8 cellular contexts compared by ENCODE assay signal in genomic region chr1:40630488-40631223, GRCh38. TPM values are rescaled to one million over a fixed set of nuclear protein-coding genes. Genes with fewer than 3 reads are reported as not detected.
A peak's percentile ranks its signal among the peaks of the same experiment; 100 is the strongest.
DNase-seq lines count a peak whose midpoint lies in the region; ATAC-seq, FAIRE-seq and TF ChIP-seq lines count a peak whose summit lies in the region.

No MANE protein-coding gene starts in this region.

- H3K36me3 Mint-ChIP-seq in astrocyte (ENCODE audit: low read depth, unreplicated experiment), result no peaks in the 10 kb centered on the region

- H3K36me3 ChIP-seq in astrocyte (ENCODE audit: insufficient read depth, low read length) (no peaks in the 10 kb centered on the region), liver (ENCODE audit: control insufficient read depth in 4 of 4, insufficient read depth in 3 of 4, low read depth in 1 of 4, low read length in 3 of 4) (no peaks in the 10 kb centered on the region)

- no peak overlapping the region for H3K4me3 Mint-ChIP-seq in astrocyte (ENCODE audit: unreplicated experiment)

- H3K27me3 ChIP-seq in astrocyte (ENCODE audit: insufficient read depth, low read length), result no peaks in the 10 kb centered on the region
- H3K27me3 ChIP-seq in liver (ENCODE audit: control insufficient read depth in 4 of 4, insufficient read depth in 4 of 4, low read length in 3 of 4), result no peaks in the 10 kb centered on the region

- no peak overlapping the region for H3K27ac Mint-ChIP-seq in astrocyte (ENCODE audit: unreplicated experiment)

- peak; percentile 27 for DNase-seq in NCI-H2081 (lab: John Stamatoyannopoulos, UW)
- no peak for DNase-seq in NCI-H2081 treated with DMSO at 0.1 percent for 48 hours (lab: John Stamatoyannopoulos, UW)
- DNase-seq in NCI-H1092 treated with DMSO at 0.1 percent for 48 hours (lab: John Stamatoyannopoulos, UW), result peak; percentile 51
- DNase-seq in astrocyte (ENCODE audit: low read depth), result no peak
- no peak for DNase-seq in T-helper 9 cell

- peaks cover 4% of the 10 kb centered on the region for H3K9me3 Mint-ChIP-seq in astrocyte (ENCODE audit: unreplicated experiment)

- H3K79me2 ChIP-seq in astrocyte (ENCODE audit: insufficient read depth, low read length), result no peaks in the 10 kb centered on the region

- WGBS in liver, result 71% methylated on average over 7 of the region's 7 CpGs

- H3K9ac ChIP-seq in astrocyte (ENCODE audit: low read length) (no peak overlapping the region), liver (ENCODE audit: low read depth in 1 of 2, low read length in 2 of 2) (no peak overlapping the region)

- peaks cover 7% of the 10 kb centered on the region for H3K4me1 ChIP-seq in astrocyte (ENCODE audit: insufficient read depth, low read length)
- peaks cover 0 to 2% (median under 1%) of the 10 kb centered on the region in 4 donors for H3K4me1 ChIP-seq in liver (ENCODE audit: control insufficient read depth in 4 of 4, insufficient read depth in 4 of 4, low read length in 3 of 4)

- H3K9me3 ChIP-seq in astrocyte (ENCODE audit: insufficient read depth, low read depth, low read length), result no peaks in the 10 kb centered on the region
- H3K9me3 ChIP-seq in liver (ENCODE audit: control insufficient read depth in 4 of 4, low read length in 3 of 4), result no peaks in the 10 kb centered on the region

- FAIRE-seq in astrocyte (lab: Jason Lieb, UNC), result no peak

- no peak overlapping the region for H2AFZ ChIP-seq in astrocyte (ENCODE audit: low read depth, low read length)

- no peak overlapping the region for H3K4me2 ChIP-seq in astrocyte (ENCODE audit: low read length)

- H3K4me3 ChIP-seq in astrocyte (ENCODE audit: insufficient read depth, low read depth, low read length) (no peak overlapping the region), liver (ENCODE audit: low read depth in 1 of 3, low read length in 3 of 3) (no peak overlapping the region)

- H3K27me3 Mint-ChIP-seq in astrocyte (ENCODE audit: low read depth, unreplicated experiment), result peaks cover 5% of the 10 kb centered on the region

- ATAC-seq in HG03460 (IDR thresholded peaks at IDR 0.05; ENCODE audit: unreplicated experiment) (no peak), HG02885 (IDR thresholded peaks at IDR 0.05; ENCODE audit: poor library complexity, unreplicated experiment) (no peak)

- H3K4me1 Mint-ChIP-seq in astrocyte (ENCODE audit: low read depth, unreplicated experiment), result peaks cover 17% of the 10 kb centered on the region

- TF ChIP-seq CTCF in astrocyte (IDR thresholded peaks at IDR 0.05; ENCODE audit: insufficient read depth, low read depth, low read length) (peak; percentile 28), liver (IDR thresholded peaks at IDR 0.05; ENCODE audit: low read depth, low read length, missing input control) (peak; percentile 47)

- H3K27ac ChIP-seq in astrocyte (ENCODE audit: low read depth, low read length) (no peak overlapping the region), liver (ENCODE audit: low read depth in 1 of 2, low read length in 2 of 2) (no peak overlapping the region)

- peak; percentile 47 to 80 for TF ChIP-seq RAD21 in liver (IDR thresholded peaks at IDR 0.05)

- H4K20me1 ChIP-seq in astrocyte (ENCODE audit: insufficient read depth, low read length), result no peaks in the 10 kb centered on the region

TF ChIP-seq in liver, 16 proteins besides CTCF, POLR2A, EP300 and RAD21:
- TF ChIP-seq JUND (IDR thresholded peaks at IDR 0.05) (no peak), HNF4A (conservative IDR thresholded peaks at IDR 0.05) (no peak), NR2F2 (IDR thresholded peaks at IDR 0.05) (no peak), HNF4G (IDR thresholded peaks at IDR 0.05) (no peak), SP1 (IDR thresholded peaks at IDR 0.05) (no peak), MAX (IDR thresholded peaks at IDR 0.05) (no peak), YY1 (IDR thresholded peaks at IDR 0.05) (no peak), RXRA (IDR thresholded peaks at IDR 0.05) (no peak), REST (IDR thresholded peaks at IDR 0.05) (no peak), ZBTB33 (IDR thresholded peaks at IDR 0.05) (no peak), FOXA1 (IDR thresholded peaks at IDR 0.05) (no peak), EGR1 (IDR thresholded peaks at IDR 0.05; ENCODE audit: low read depth in 2 of 2) (no peak), FOXA2 (IDR thresholded peaks at IDR 0.05) (no peak)

RNA-seq across cellular contexts. Expression of gene RIMS3, which starts 34.8 kb away (rescaled TPM):
- total RNA-seq in astrocyte (4.3 and 4.9 TPM in 2 replicates), liver (1 to 10 TPM; 1.0 to 2.2 TPM)
- polyA plus RNA-seq in liver, result under 1 TPM; 0.22 to 0.53 TPM

Comparison
In these comparisons a context has a peak if more than half of its experiments do, and no peak if none do; other contexts are left out.
1. DNase-seq: peak in NCI-H2081 (2 of 2) and NCI-H1092 treated with DMSO at 0.1 percent for 48 hours (single experiment); none in NCI-H2081 treated with DMSO at 0.1 percent for 48 hours (single experiment), astrocyte (single experiment) and T-helper 9 cell (single experiment).